In genomic region chr10:129445445-129445844, GRCh38 we compare ENCODE assay signal across 25 cellular contexts. TPM values are rescaled to one million over a fixed set of nuclear protein-coding genes. Genes with fewer than 3 reads are reported as not detected.
DNase-seq lines count a peak whose midpoint lies in the region; FAIRE-seq and TF ChIP-seq lines count a peak whose summit lies in the region.
"Had no signal": no experiment of that assay in that cellular context is flagged by ENCODE, and none has a peak within 500 bp of the region (broad histone marks: within the 10 kb centered on the region; RNA-seq: fewer than 3 reads in every experiment).

No MANE protein-coding gene starts in this region.

- no peak overlapping the region for H3K14ac ChIP-seq in H1 (ENCODE audit: insufficient read length)

- H2BK15ac ChIP-seq in H1 (ENCODE audit: low read length) = no peak overlapping the region

- peak overlapping the region; percentile 71; the same call in 1 of the 2 replicates for H2BK5ac ChIP-seq in H1 (ENCODE audit: low read depth, low read length)

- no peak overlapping the region for H3K18ac ChIP-seq in H1 (ENCODE audit: extremely low read depth, low read length)

- no peak for TF ChIP-seq POLR2A in H1 (IDR thresholded peaks at IDR 0.05; ENCODE audit: control extremely low read depth in 1 of 2, low read depth in 2 of 2, low read length in 2 of 2)

- H3K9me3 ChIP-seq in H1 (ENCODE audit: insufficient read depth in 2 of 2, low read depth in 1 of 2, low read length in 1 of 2) = no peaks in the 10 kb centered on the region
- H3K9me3 ChIP-seq: A549; BLaER1 treated with 17β-estradiol and CSF1 and Interleukin-3, amounts not matched to agents 10 nM and 100 nM; Caco-2 had no signal

- no peaks in the 10 kb centered on the region for H3K79me2 ChIP-seq in H1 (ENCODE audit: control insufficient read depth in 1 of 2, insufficient read depth in 2 of 2, low read length in 2 of 2)

- peak overlapping the region; percentile 85 for H2BK120ac ChIP-seq in H1 (replicated peaks; ENCODE audit: low read depth, low read length)

- H4K20me1 ChIP-seq in H1 (replicated peaks in 1 of 2; ENCODE audit: control insufficient read depth in 1 of 2, insufficient read depth in 2 of 2, low read length in 2 of 2) = no peaks in the 10 kb centered on the region
- H4K20me1 ChIP-seq: BLaER1 treated with 17β-estradiol and CSF1 and Interleukin-3, amounts not matched to agents 10 nM and 100 nM had no signal

- H4K8ac ChIP-seq in H1 (ENCODE audit: extremely low read depth, insufficient read depth, low read length) = no peak overlapping the region

- FAIRE-seq in H1 (lab: Jason Lieb, UNC) = no peak
- FAIRE-seq: A549, D721Med, GM12878, GM12892, GM18507 had no signal

- POLR2A ChIA-PET in H1 (lab: Charles Lee; ENCODE audit: partially characterized antibody) = no interaction called here

- no peak overlapping the region for H4K91ac ChIP-seq in H1 (replicated peaks; ENCODE audit: insufficient read length, low read length)

- H3K9ac ChIP-seq in H1 (replicated peaks in 1 of 4; ENCODE audit: extremely low read depth in 1 of 4, low read depth in 3 of 4, low read length in 3 of 4) = no peak overlapping the region
- H3K9ac ChIP-seq: BLaER1 treated with 17β-estradiol and CSF1 and Interleukin-3, amounts not matched to agents 10 nM and 100 nM had no signal

- H3K4me1 ChIP-seq in H1 (replicated peaks in 1 of 4; ENCODE audit: control insufficient read depth in 3 of 4, insufficient read depth in 4 of 4, low read length in 3 of 4) = peaks cover 0 to 9% (median 0%) of the 10 kb centered on the region in 4 experiments; a peak in 3 of 7 replicates
- H3K4me1 ChIP-seq: A549 had no signal

- H3K36me3 ChIP-seq in H1 (ENCODE audit: control insufficient read depth in 2 of 4, insufficient read depth in 4 of 4, low read length in 3 of 4) = no peaks in the 10 kb centered on the region
- H3K36me3 ChIP-seq: BLaER1 treated with 17β-estradiol and CSF1 and Interleukin-3, amounts not matched to agents 10 nM and 100 nM had no signal

- WGBS in H1 (ENCODE audit: extremely low coverage in 1 of 2, insufficient coverage in 1 of 2, insufficient read length in 1 of 2, insufficient replicate concordance in 2 of 2, low coverage in 1 of 2, low lambda C conversion rate in 2 of 2, missing lambda C conversion rate in 1 of 2), 2 experiments = 92% methylated on average over 9 of the region's 9 CpGs; no CpG with 5 or more reads in 1 of the 2 experiments

- no peak overlapping the region for H2AFZ ChIP-seq in H1 (ENCODE audit: low read length)

- no peaks in the 10 kb centered on the region for H3K79me1 ChIP-seq in H1 (ENCODE audit: low read depth, low read length)

- no peak overlapping the region for H2BK12ac ChIP-seq in H1 (ENCODE audit: low read depth, low read length)

- no peak overlapping the region for H3K56ac ChIP-seq in H1 (replicated peaks; ENCODE audit: insufficient read length, low read depth, low read length)

- no peak overlapping the region for H3K27ac ChIP-seq in H1 (ENCODE audit: low read depth, low read length)
- H3K27ac ChIP-seq: 22Rv1; A549; BLaER1 treated with 17β-estradiol and CSF1 and Interleukin-3, amounts not matched to agents 10 nM and 100 nM; C4-2B had no signal

- no peak for TF ChIP-seq CTCF in H1 (IDR thresholded peaks at IDR 0.05; ENCODE audit: control extremely low read depth in 1 of 3, insufficient read depth in 1 of 3, low read depth in 1 of 3, low read length in 3 of 3)

- no peak overlapping the region for H4K5ac ChIP-seq in H1 (ENCODE audit: insufficient read length, low read depth, low read length)

- no peak overlapping the region for H3K4me3 ChIP-seq in H1 (ENCODE audit: extremely low read depth in 1 of 4, insufficient read depth in 2 of 4, low read depth in 3 of 4, low read length in 4 of 4)
- H3K4me3 ChIP-seq: A549; BLaER1 treated with 17β-estradiol and CSF1 and Interleukin-3, amounts not matched to agents 10 nM and 100 nM; GM12878 had no signal

- no peak for TF ChIP-seq EP300 in H1 (IDR thresholded peaks at IDR 0.05; ENCODE audit: borderline replicate concordance in 1 of 2, low read depth in 2 of 2, low read length in 2 of 2)

- H3K4me2 ChIP-seq in H1 (ENCODE audit: insufficient read depth in 1 of 2, low read depth in 2 of 2, low read length in 2 of 2) = no peak overlapping the region
- H3K4me2 ChIP-seq: A549 had no signal

- no peak overlapping the region for H3K4ac ChIP-seq in H1 (replicated peaks; ENCODE audit: insufficient read length, low read depth, low read length)

- CTCF ChIA-PET in H1 (lab: Charles Lee; ENCODE audit: partially characterized antibody) = interaction anchor here (1.7 kb wide), 1 partner anchor 113 kb away, joined by 5 read pairs; no protein-coding TSS in a partner anchor

- TF ChIP-seq RAD21 in H1 (IDR thresholded peaks at IDR 0.05 in 1 of 2, conservative IDR thresholded peaks at IDR 0.05 in 1 of 2; ENCODE audit: low read depth in 2 of 2, low read length in 2 of 2) = no peak

- no peaks in the 10 kb centered on the region for H3K27me3 ChIP-seq in H1 (replicated peaks in 1 of 4; ENCODE audit: control insufficient read depth in 3 of 4, extremely low read depth in 1 of 4, insufficient read depth in 3 of 4, low read length in 3 of 4)
- H3K27me3 ChIP-seq: BLaER1 treated with 17β-estradiol and CSF1 and Interleukin-3, amounts not matched to agents 10 nM and 100 nM had no signal

- no peak overlapping the region for H2BK20ac ChIP-seq in H1 (ENCODE audit: low read length)

- H2AK5ac ChIP-seq in H1 (ENCODE audit: low read depth, low read length) = no peak overlapping the region

- no peaks in the 10 kb centered on the region for H3K23me2 ChIP-seq in H1 (ENCODE audit: low read depth, low read length)

- H3K23ac ChIP-seq in H1 (ENCODE audit: insufficient read length) = no peak overlapping the region

- DNase-seq in H1 (ENCODE audit: low read depth in 1 of 2, low spot score in 2 of 2) = no peak
- peak; percentile 18 for DNase-seq in inferior parietal cortex (ENCODE audit: extremely low spot score)
- peak; percentile 42 for DNase-seq in superior temporal gyrus (ENCODE audit: extremely low spot score)
- DNase-seq in stimulated activated CD4-positive, alpha-beta T cell treated with anti-CD3 and anti-CD28 coated beads, Interleukin-2, amount 100 ng/mL, for 48 hours = no peak
- DNase-seq in DMS 273 treated with DMSO at 0.1 percent for 48 hours (lab: John Stamatoyannopoulos, UW) = no peak
- DNase-seq: AML-193; Caco-2; Calu3; CD4-positive, alpha-beta T cell; CD8-positive, alpha-beta T cell; DMS153; DMS53; DMS79; DND-41; EL; GDM1 had no signal

TF ChIP-seq in H1, 55 proteins besides CTCF, POLR2A, EP300 and RAD21 (continues in another document):
- TF ChIP-seq KDM4A (IDR thresholded peaks at IDR 0.05; ENCODE audit: low read depth, low read length, severe bottlenecking) (no peak), YY1 (IDR thresholded peaks at IDR 0.05; ENCODE audit: low read depth, low read length) (no peak), CHD1 (IDR thresholded peaks at IDR 0.05; ENCODE audit: low read depth, low read length) (no peak), TAF7 (optimal IDR thresholded peaks at IDR 0.05; ENCODE audit: borderline replicate concordance, low read depth, low read length) (no peak)

RNA-seq across cellular contexts. Expression of gene MGMT, which starts 21.6 kb away (rescaled TPM):
- total RNA-seq in H1 (2021; fragmentation: NEBNext Ultra II Directional; extraction: Animal tissue kit (Norgen Biotek cat#: 25700)) = 9.1 and 9.9 TPM in 2 replicates
- 10.7 and 14.3 TPM in 2 replicates for polyA plus RNA-seq in H1 (2011; rRNA removed)
- polyA plus RNA-seq in H1 (2011; cell fraction: cytosol; rRNA removed) = 11.6 TPM
- polyA plus RNA-seq in H1 (2011; cell fraction: nucleus; rRNA removed) = 13.5 TPM
- 6.8 to 12.4 TPM (median 9.7 TPM) in 4 replicates for polyA plus RNA-seq in H1 (2012, experiment 1 of 2)
- polyA plus RNA-seq in H1 (2012, experiment 2 of 2) = 11.6 TPM
- polyA plus RNA-seq in H1 (2013, experiment 1 of 2) = 7.7 TPM
- polyA plus RNA-seq in H1 (2013, experiment 2 of 2) = 8.2 TPM
- polyA minus RNA-seq in H1 (2011; rRNA and poly(A)+ RNA removed) = 8.0 and 8.2 TPM in 2 replicates
- polyA minus RNA-seq in H1 (2011; cell fraction: cytosol; rRNA and poly(A)+ RNA removed) = 4.4 TPM
- polyA minus RNA-seq in H1 (2011; cell fraction: nucleus; rRNA and poly(A)+ RNA removed) = 26.9 TPM
- total RNA-seq: A172 had no signal

Comparison
In these comparisons a context has a peak if more than half of its experiments do, and no peak if none do; other contexts are left out.
1. DNase-seq: peak in inferior parietal cortex (single experiment) and superior temporal gyrus (single experiment); none in H1 (0 of 2), stimulated activated CD4-positive, alpha-beta T cell treated with anti-CD3 and anti-CD28 coated beads, Interleukin-2, amount 100 ng/mL, for 48 hours (0 of 2) and DMS 273 treated with DMSO at 0.1 percent for 48 hours (single experiment).